In genomic region chr12:21607701-21608100, GRCh38 we compare ENCODE assay signal across 10 cellular contexts. TPM values are rescaled to one million over a fixed set of nuclear protein-coding genes. Genes with fewer than 3 reads are reported as not detected.
A peak's percentile ranks its signal among the peaks of the same experiment; 100 is the strongest.
DNase-seq lines count a peak whose midpoint lies in the region; ATAC-seq, FAIRE-seq and TF ChIP-seq lines count a peak whose summit lies in the region.
"Had no signal": no experiment of that assay in that cellular context is flagged by ENCODE, and none has a peak within 500 bp of the region (broad histone marks: within the 10 kb centered on the region; RNA-seq: fewer than 3 reads in every experiment).

No MANE protein-coding gene starts in this region.

- no peaks in the 10 kb centered on the region for H3K9me3 Mint-ChIP-seq in HFFc6

- peak; percentile 53 to 76 for TF ChIP-seq RAD21 in K562 (CRISPR knock-in tag; conservative IDR thresholded peaks at IDR 0.05 in 1 of 2, IDR thresholded peaks at IDR 0.05 in 1 of 2)

- peak; percentile 53; the same call in 1 of the 2 replicates for TF ChIP-seq CTCF in HFFc6 (IDR thresholded peaks at IDR 0.05)
- TF ChIP-seq CTCF in K562 (IDR thresholded peaks at IDR 0.05 in 2 of 3, conservative IDR thresholded peaks at IDR 0.05 in 1 of 3; ENCODE audit: insufficient read depth in 2 of 3, low read depth in 1 of 3, low read length in 3 of 3) = peak in 2 of 3 experiments; percentile 1 to 40; a peak in 3 of 6 replicates
- TF ChIP-seq CTCF in lung (IDR thresholded peaks at IDR 0.05; ENCODE audit: control extremely low read depth, extremely low read depth) = no peak
- TF ChIP-seq CTCF in lower leg skin (IDR thresholded peaks at IDR 0.05) = no peak

- no peaks in the 10 kb centered on the region for H3K9me3 ChIP-seq in K562 (replicated peaks; ENCODE audit: control insufficient read depth, insufficient read depth, low read depth, low read length)
- H3K9me3 ChIP-seq in lung (ENCODE audit: control insufficient read depth in 2 of 2, insufficient read depth in 1 of 2, low read length in 1 of 2) = no peaks in the 10 kb centered on the region

- DNase-seq in Ammon's horn (ENCODE audit: low spot score) (peak; percentile 9), HFFc6 (peak; percentile 1), K562 (ENCODE audit: extremely low read depth in 1 of 4, low spot score in 3 of 4) (no peak), lung (ENCODE audit: low spot score) (no peak), SIG-M5 (lab: John Stamatoyannopoulos, UW) (no peak), NCI-H69 (lab: John Stamatoyannopoulos, UW) (no peak), lower leg skin (ENCODE audit: low spot score in 2 of 2) (no peak), NCI-H187 treated with DMSO at 0.1 percent for 48 hours (lab: John Stamatoyannopoulos, UW) (no peak)

- CTCF ChIA-PET in K562 (lab: Yijun Ruan, JAX; ENCODE audit: low intra/inter-chr PET ratio) = no interaction called here

- no peaks in the 10 kb centered on the region for H3K4me1 ChIP-seq in K562 (replicated peaks in 1 of 2; ENCODE audit: control insufficient read depth in 2 of 2, insufficient read depth in 2 of 2, low read length in 2 of 2)
- peaks cover 0 to 4% of the 10 kb centered on the region in 2 donors for H3K4me1 ChIP-seq in lung (ENCODE audit: control insufficient read depth in 2 of 2, insufficient read depth in 2 of 2, low read length in 2 of 2)

- ATAC-seq in K562 = no peak
- ATAC-seq in lung (ENCODE audit: insufficient read depth, low FRiP score) = peak; percentile 62

- no peaks in the 10 kb centered on the region for H3K36me3 ChIP-seq in K562 (ENCODE audit: control insufficient read depth, insufficient read depth, low read length)
- H3K36me3 ChIP-seq in lung (ENCODE audit: control insufficient read depth in 2 of 2, insufficient read depth in 2 of 2, low read length in 2 of 2) = no peaks in the 10 kb centered on the region

- H3K27ac Mint-ChIP-seq in HFFc6 = no peak overlapping the region

- H3K4me3 Mint-ChIP-seq in HFFc6 = no peak overlapping the region

- H2AFZ ChIP-seq in K562 (ENCODE audit: low read depth, low read length) = no peak overlapping the region

- H3K27me3 ChIP-seq in K562 (ENCODE audit: control insufficient read depth in 2 of 2, insufficient read depth in 2 of 2, low read length in 2 of 2) (no peaks in the 10 kb centered on the region), lung (ENCODE audit: control insufficient read depth, insufficient read depth) (no peaks in the 10 kb centered on the region)

- no peak for TF ChIP-seq EP300 in K562 (IDR thresholded peaks at IDR 0.05; ENCODE audit: low read length)

- intact Hi-C loops in K562 (cut with micrococcal nuclease) = loop anchor here (2.0 kb wide), 1 partner anchor 73 kb away; no protein-coding TSS in a partner anchor
- intact Hi-C loops in lower leg skin (cut with DNase I; ENCODE audit: low total_unique reads) = loop anchor here (5.0 kb wide), 1 partner anchor 75 kb away; no protein-coding TSS in a partner anchor

- H3K27ac ChIP-seq in K562 (ENCODE audit: extremely low read depth, low read depth, low read length) = no peak overlapping the region
- no peak overlapping the region for H3K27ac ChIP-seq in lung (ENCODE audit: low read depth in 1 of 2, low read length in 1 of 2)
- H3K27ac ChIP-seq: skin epidermis had no signal

- 0% methylated on average over 2 of the region's 2 CpGs for WGBS in K562 (ENCODE audit: insufficient coverage, low coverage, missing lambda C conversion rate)
- 70 to 79% methylated on average over 2 of the region's 2 CpGs for WGBS in lung, 2 donors
- 78 to 87% methylated on average over 2 of the region's 2 CpGs for WGBS in lower leg skin, 2 donors

- no peaks in the 10 kb centered on the region for H4K20me1 ChIP-seq in K562 (replicated peaks; ENCODE audit: control insufficient read depth, insufficient read depth, low read length)

- H3K27me3 Mint-ChIP-seq in HFFc6 (ENCODE audit: insufficient read depth) = no peaks in the 10 kb centered on the region

- no TSS peak for BruUV-seq in K562 (replicated peaks; lab: Mats Ljungman, UMichigan)

- no peaks in the 10 kb centered on the region for H3K9me1 ChIP-seq in K562 (ENCODE audit: control insufficient read depth, insufficient read depth, low read length)

- no peak overlapping the region for H3K4me3 ChIP-seq in K562
- no peak overlapping the region for H3K4me3 ChIP-seq in lung
- no peak overlapping the region for H3K4me3 ChIP-seq in lower leg skin (ENCODE audit: low read depth, poor library complexity, severe bottlenecking)
- H3K4me3 ChIP-seq: skin epidermis had no signal

- TF ChIP-seq POLR2A in K562 (conservative IDR thresholded peaks at IDR 0.05) (no peak), lower leg skin (IDR thresholded peaks at IDR 0.05) (no peak)

- POLR2A ChIA-PET in K562 (lab: Yijun Ruan, JAX) = no interaction called here

- H3K4me1 Mint-ChIP-seq in HFFc6 (ENCODE audit: low read depth) = no peaks in the 10 kb centered on the region

- H3K36me3 Mint-ChIP-seq in HFFc6 (ENCODE audit: low read depth) = no peaks in the 10 kb centered on the region

- no peak overlapping the region for H3K9ac ChIP-seq in K562 (ENCODE audit: insufficient read depth in 1 of 2, low read depth in 2 of 2, low read length in 2 of 2)

- in situ Hi-C loops in K562 (cut with MboI) = no loop called here

- no peak for FAIRE-seq in K562 (lab: Jason Lieb, UNC)
- FAIRE-seq: colon had no signal

- H3K79me2 ChIP-seq in K562 (ENCODE audit: control insufficient read depth, insufficient read depth, low read length) = no peaks in the 10 kb centered on the region

- no peak overlapping the region for H3K4me2 ChIP-seq in K562 (ENCODE audit: insufficient read depth, low read length)

TF ChIP-seq in K562, 482 proteins besides CTCF, POLR2A, EP300 and RAD21:
- TF ChIP-seq DEAF1 (CRISPR knock-in tag; IDR thresholded peaks at IDR 0.05) (peak; percentile 11; the same call in 1 of the 2 replicates), FOXM1 (IDR thresholded peaks at IDR 0.05; ENCODE audit: low read depth) (no peak), FOXM1 (CRISPR knock-in tag; IDR thresholded peaks at IDR 0.05; ENCODE audit: low read depth) (no peak)

RNA-seq across cellular contexts. Expression of gene GYS2, which starts 3.1 kb away (rescaled TPM):
- total RNA-seq in HFFc6 (2021; fragmentation: NEBNext Ultra II Directional; extraction: Animal tissue kit (Norgen Biotek cat#: 25700)) = not detected
- total RNA-seq in K562 (2011; cell fraction: chromatin; rRNA removed; ENCODE audit: low replicate concordance) = not detected in 2 replicates
- not detected in 2 replicates for total RNA-seq in K562 (2011; cell fraction: nucleolus; rRNA removed)
- total RNA-seq in K562 (2011; cell fraction: nucleoplasm; rRNA removed) = not detected in 2 replicates
- total RNA-seq in K562 (2014; rRNA removed) (not detected in 2 replicates), K562 (2014; rRNA removed; fragmentation: Illumina TruSeq; extraction: Trizol) (not detected in 2 replicates), K562 (2015; rRNA removed; fragmentation: Illumina TruSeq; extraction: Trizol) (not detected in 2 replicates), K562 (2021) (not detected in 2 replicates), lung (not detected), lower leg skin (not detected)
- polyA plus RNA-seq in K562 (2011; rRNA removed) (not detected in 2 replicates), K562 (2014; fragmentation: Illumina TruSeq; extraction: Trizol) (not detected in 2 replicates), K562 (2014; fragmentation: Nextera tagmentation; extraction: Ambion mirVana) (not detected), K562 (2014; rRNA removed) (not detected in 2 replicates), lung (under 1 TPM; 0.03 to 0.10 TPM)
- not detected in 2 replicates for polyA plus RNA-seq in K562 (2011; cell fraction: cytosol; rRNA removed)
- polyA plus RNA-seq in K562 (2011; cell fraction: nucleus; rRNA removed) = not detected in 2 replicates
- polyA plus RNA-seq in K562 (2012) = not detected in 2 replicates
- polyA minus RNA-seq in K562 (2011; rRNA and poly(A)+ RNA removed) = not detected in 2 replicates
- polyA minus RNA-seq in K562 (2011; cell fraction: cytosol; rRNA and poly(A)+ RNA removed) = not detected in 2 replicates
- polyA minus RNA-seq in K562 (2011; cell fraction: nucleus; rRNA and poly(A)+ RNA removed) = not detected in 2 replicates

RNA-seq across cellular contexts. Expression of gene LDHB, which starts 49.9 kb away (rescaled TPM):
- total RNA-seq in HFFc6 (2021; fragmentation: NEBNext Ultra II Directional; extraction: Animal tissue kit (Norgen Biotek cat#: 25700)) = 100 to 1,000 TPM; 635 to 852 (median 715) TPM
- 74.2 and 159 TPM in 2 replicates for total RNA-seq in K562 (2011; cell fraction: chromatin; rRNA removed; ENCODE audit: low replicate concordance)
- 72.0 and 82.6 TPM in 2 replicates for total RNA-seq in K562 (2011; cell fraction: nucleolus; rRNA removed)
- 129 and 165 TPM in 2 replicates for total RNA-seq in K562 (2011; cell fraction: nucleoplasm; rRNA removed)
- total RNA-seq in K562 (2014; rRNA removed) (710 and 743 TPM in 2 replicates), K562 (2014; rRNA removed; fragmentation: Illumina TruSeq; extraction: Trizol) (1,339 and 1,452 TPM in 2 replicates), K562 (2015; rRNA removed; fragmentation: Illumina TruSeq; extraction: Trizol) (871 and 888 TPM in 2 replicates), K562 (2021) (919 and 939 TPM in 2 replicates), lung (100 to 1,000 TPM; 437 to 480 TPM), lower leg skin (10 to 100 TPM; 30.3 to 76.5 (median 54.9) TPM)
- polyA plus RNA-seq in K562 (2011; rRNA removed) (993 and 1,477 TPM in 2 replicates), K562 (2014; fragmentation: Illumina TruSeq; extraction: Trizol) (968 and 1,051 TPM in 2 replicates), K562 (2014; fragmentation: Nextera tagmentation; extraction: Ambion mirVana) (1,000 to 10,000 TPM; 2,666 to 2,680 TPM), K562 (2014; rRNA removed) (875 and 947 TPM in 2 replicates), lung (100 to 1,000 TPM; 370 to 551 TPM)
- 303 and 725 TPM in 2 replicates for polyA plus RNA-seq in K562 (2011; cell fraction: cytosol; rRNA removed)
- 114 and 246 TPM in 2 replicates for polyA plus RNA-seq in K562 (2011; cell fraction: nucleus; rRNA removed)
- polyA plus RNA-seq in K562 (2012) = 674 and 1,073 TPM in 2 replicates
- 1,250 and 1,470 TPM in 2 replicates for polyA minus RNA-seq in K562 (2011; rRNA and poly(A)+ RNA removed)
- polyA minus RNA-seq in K562 (2011; cell fraction: cytosol; rRNA and poly(A)+ RNA removed) = 267 and 360 TPM in 2 replicates
- 66.6 and 146 TPM in 2 replicates for polyA minus RNA-seq in K562 (2011; cell fraction: nucleus; rRNA and poly(A)+ RNA removed)

Comparison
In these comparisons a context has a peak if more than half of its experiments do, and no peak if none do; other contexts are left out.
1. DNase-seq: peak in Ammon's horn (single experiment) and HFFc6 (single experiment); none in K562 (0 of 4), lung (single experiment), SIG-M5 (single experiment), NCI-H69 (single experiment), lower leg skin (0 of 2) and NCI-H187 treated with DMSO at 0.1 percent for 48 hours (single experiment).
2. CTCF ChIP-seq: peak in HFFc6 (single experiment) and K562 (2 of 3); none in lung (single experiment) and lower leg skin (0 of 3).